18 cellular contexts compared by ENCODE assay signal in the genomic region with DNA sequence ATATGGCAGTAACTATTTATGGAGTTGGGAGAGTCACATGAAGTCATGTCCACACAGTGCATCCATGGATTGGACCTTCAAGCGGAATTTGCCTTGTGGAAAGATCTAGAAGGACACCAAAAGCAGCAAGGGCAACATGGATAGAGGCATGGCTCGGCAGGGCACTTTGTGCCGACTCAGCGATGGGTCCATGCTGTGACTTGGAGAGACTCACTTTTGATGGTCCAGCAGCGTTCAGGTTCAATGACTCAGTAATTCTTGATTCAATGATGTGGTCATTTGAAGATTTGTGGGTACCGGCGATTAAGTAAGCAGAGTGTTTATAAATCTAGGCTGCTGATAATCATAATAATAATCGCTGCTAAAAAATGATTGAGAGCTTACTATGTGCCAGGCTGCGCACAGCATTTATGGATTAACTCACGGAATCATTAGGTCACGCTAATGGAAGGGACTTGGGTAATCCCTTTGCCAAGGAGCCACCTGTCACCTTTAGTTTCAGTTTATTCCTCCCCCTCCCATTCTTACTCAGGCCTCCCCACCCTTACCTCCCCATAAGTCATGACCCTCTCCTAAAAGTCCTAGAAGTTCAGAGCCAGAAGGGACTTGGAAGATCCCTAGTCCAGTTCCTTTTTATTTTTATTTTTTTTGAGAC.
"Had no signal": no experiment of that assay in that cellular context is flagged by ENCODE, and none has a peak within 500 bp of the region (broad histone marks: within the 10 kb centered on the region; RNA-seq: fewer than 3 reads in every experiment).

No MANE protein-coding gene starts in this region.

- H3K9me3 Mint-ChIP-seq: natural killer cell; stimulated activated effector memory CD8-positive, alpha-beta T cell treated with anti-CD3 and anti-CD28 coated beads, Interleukin-12 subunit alpha, Interleukin-12 subunit beta, amount 100 ng/mL, for 72 hours had no signal

- H3K36me3 Mint-ChIP-seq: memory B cell; natural killer cell; stimulated activated effector memory CD8-positive, alpha-beta T cell treated with anti-CD3 and anti-CD28 coated beads, Interleukin-12 subunit alpha, Interleukin-12 subunit beta, amount 100 ng/mL, for 72 hours had no signal

- H3K27ac ChIP-seq: pancreas, stomach, thyroid gland, vagina had no signal

- H3K27me3 ChIP-seq: pancreas, thyroid gland, vagina had no signal

- H3K4me3 ChIP-seq: lung, pancreas, smooth muscle cell, stomach, thyroid gland, vagina had no signal

- H3K27ac Mint-ChIP-seq: memory B cell; natural killer cell; stimulated activated effector memory CD8-positive, alpha-beta T cell treated with anti-CD3 and anti-CD28 coated beads, Interleukin-12 subunit alpha, Interleukin-12 subunit beta, amount 100 ng/mL, for 72 hours had no signal

- H3K9me3 ChIP-seq: pancreas, stomach, thyroid gland, vagina had no signal

- H3K4me1 ChIP-seq: pancreas, stomach, thyroid gland, vagina had no signal

- ATAC-seq: left ventricle myocardium superior; natural killer cell; pancreas; sciatic nerve; stimulated activated effector memory CD8-positive, alpha-beta T cell treated with anti-CD3 and anti-CD28 coated beads, Interleukin-12 subunit alpha, Interleukin-12 subunit beta, amount 100 ng/mL, for 72 hours had no signal

- H3K4me3 Mint-ChIP-seq: memory B cell; natural killer cell; stimulated activated effector memory CD8-positive, alpha-beta T cell treated with anti-CD3 and anti-CD28 coated beads, Interleukin-12 subunit alpha, Interleukin-12 subunit beta, amount 100 ng/mL, for 72 hours had no signal

- DNase-seq: cortex of kidney; left ventricle myocardium superior; natural killer cell; occipital lobe; pancreas; retina; stimulated activated CD4-positive, alpha-beta T cell treated with anti-CD3 and anti-CD28 coated beads, Interleukin-2, amount 100 ng/mL, for 24 hours; stimulated activated CD4-positive, alpha-beta T cell treated with anti-CD3 and anti-CD28 coated beads, Interleukin-4, amount 100 ng/mL, for 24 hours; stimulated activated naive CD4-positive, alpha-beta T cell treated with Interleukin-2 at 50 U/mL for 16 hours; stomach; thyroid gland; trophoblast cell had no signal

- H3K4me1 Mint-ChIP-seq: memory B cell; natural killer cell; stimulated activated effector memory CD8-positive, alpha-beta T cell treated with anti-CD3 and anti-CD28 coated beads, Interleukin-12 subunit alpha, Interleukin-12 subunit beta, amount 100 ng/mL, for 72 hours had no signal

- H3K36me3 ChIP-seq: pancreas, stomach, thyroid gland, vagina had no signal
